ENCODE assay signal across 8 cellular contexts in the genomic region with DNA sequence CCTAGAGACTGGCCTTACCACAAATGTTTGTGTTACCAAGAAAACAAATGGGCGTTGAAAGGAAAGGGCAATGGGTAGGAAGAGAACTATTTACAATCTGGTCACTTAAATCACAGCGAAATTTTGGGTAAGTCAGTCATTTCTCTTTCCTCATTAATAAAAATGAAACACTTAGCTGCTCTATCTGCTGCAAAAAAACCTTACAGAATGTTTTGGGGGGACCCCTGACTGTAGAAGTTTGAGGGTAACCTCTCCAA. TPM values are rescaled to one million over a fixed set of nuclear protein-coding genes. Genes with fewer than 3 reads are reported as not detected.
DNase-seq lines count a peak whose midpoint lies in the region; ATAC-seq and TF ChIP-seq lines count a peak whose summit lies in the region.

No MANE protein-coding gene starts in this region.

- H3K4me3 Mint-ChIP-seq in activated naive CD4-positive, alpha-beta T cell treated with anti-CD3 and anti-CD28 coated beads, Interleukin-2, amount 10 ng/mL, durations not matched to agents 7 days and 5 days = peak overlapping the region; percentile 95

- no peak for TF ChIP-seq EP300 in upper lobe of left lung (IDR thresholded peaks at IDR 0.05)

- in situ Hi-C loops in astrocyte of the cerebellum (cut with HindIII; ENCODE audit: low sequenced_read_pairs) = no loop called here

- DNase-seq in activated naive CD4-positive, alpha-beta T cell treated with anti-CD3 and anti-CD28 coated beads, Interleukin-2, amount 10 ng/mL, durations not matched to agents 7 days and 5 days = no peak
- no peak for DNase-seq in activated naive CD4-positive, alpha-beta T cell treated with Interleukin-2 at 50 U/mL for 16 hours
- DNase-seq in astrocyte of the cerebellum (ENCODE audit: low read depth) = no peak
- DNase-seq in lower lobe of right lung = no peak
- no peak for DNase-seq in upper lobe of left lung
- no peak for DNase-seq in activated gamma-delta T cell (lab: John Stamatoyannopoulos, UW)
- no peak for DNase-seq in head of caudate nucleus

- CTCF ChIA-PET in activated naive CD4-positive, alpha-beta T cell treated with anti-CD3 and anti-CD28 coated beads, Interleukin-2, amount 10 ng/mL, durations not matched to agents 7 days and 5 days (lab: Charles Lee) = interaction anchor here (0.7 to 3.9 kb wide), 2 partner anchors 28 to 30 kb away, joined by 4 to 30 read pairs; no protein-coding TSS in a partner anchor

- no peak for TF ChIP-seq POLR2A in upper lobe of left lung (IDR thresholded peaks at IDR 0.05)

- no peaks in the 10 kb centered on the region for H3K27me3 Mint-ChIP-seq in activated naive CD4-positive, alpha-beta T cell treated with anti-CD3 and anti-CD28 coated beads, Interleukin-2, amount 10 ng/mL, durations not matched to agents 7 days and 5 days

- H3K36me3 ChIP-seq in lower lobe of right lung (no peaks in the 10 kb centered on the region), upper lobe of left lung (no peaks in the 10 kb centered on the region)

- H3K4me1 ChIP-seq in lower lobe of right lung (peaks cover 49% of the 10 kb centered on the region), upper lobe of left lung (peaks cover 44 to 60% (median 51%) of the 10 kb centered on the region in 4 donors)

- TF ChIP-seq CTCF in astrocyte of the cerebellum (IDR thresholded peaks at IDR 0.05; ENCODE audit: low read depth, low read length, missing control alignments) = no peak
- TF ChIP-seq CTCF in lower lobe of right lung (IDR thresholded peaks at IDR 0.05) = no peak
- no peak for TF ChIP-seq CTCF in upper lobe of left lung (IDR thresholded peaks at IDR 0.05)

- intact Hi-C loops in lower lobe of right lung (cut with DNase I) = no loop called here
- intact Hi-C loops in head of caudate nucleus (cut with DNase I) = loop anchor here (2.0 kb wide), 1 partner anchor 37 kb away; no protein-coding TSS in a partner anchor

- peak overlapping the region; percentile 92 for H3K27ac ChIP-seq in lower lobe of right lung
- peak overlapping the region; percentile 87 to 98 (median 94) for H3K27ac ChIP-seq in upper lobe of left lung

- ATAC-seq in lower lobe of right lung = no peak
- ATAC-seq in upper lobe of left lung (ENCODE audit: low FRiP score in 2 of 2) = no peak
- ATAC-seq in GM18873 (IDR thresholded peaks at IDR 0.05; ENCODE audit: low FRiP score, unreplicated experiment) = no peak

- H3K4me1 Mint-ChIP-seq in activated naive CD4-positive, alpha-beta T cell treated with anti-CD3 and anti-CD28 coated beads, Interleukin-2, amount 10 ng/mL, durations not matched to agents 7 days and 5 days = peaks cover 62% of the 10 kb centered on the region

- H3K9me3 ChIP-seq in lower lobe of right lung (no peaks in the 10 kb centered on the region), upper lobe of left lung (no peaks in the 10 kb centered on the region)

- H3K27ac Mint-ChIP-seq in activated naive CD4-positive, alpha-beta T cell treated with anti-CD3 and anti-CD28 coated beads, Interleukin-2, amount 10 ng/mL, durations not matched to agents 7 days and 5 days = peak overlapping the region; percentile 86

- peaks cover 21% of the 10 kb centered on the region for H3K36me3 Mint-ChIP-seq in activated naive CD4-positive, alpha-beta T cell treated with anti-CD3 and anti-CD28 coated beads, Interleukin-2, amount 10 ng/mL, durations not matched to agents 7 days and 5 days

- H3K4me3 ChIP-seq in astrocyte of the cerebellum (ENCODE audit: low read depth, low read length) = peak overlapping the region; percentile 97
- peak overlapping the region; percentile 99 for H3K4me3 ChIP-seq in lower lobe of right lung
- H3K4me3 ChIP-seq in upper lobe of left lung = peak overlapping the region; percentile 73 to 98 (median 97)

- no peaks in the 10 kb centered on the region for H3K9me3 Mint-ChIP-seq in activated naive CD4-positive, alpha-beta T cell treated with anti-CD3 and anti-CD28 coated beads, Interleukin-2, amount 10 ng/mL, durations not matched to agents 7 days and 5 days

- H3K27me3 ChIP-seq in lower lobe of right lung (ENCODE audit: low read depth) = no peaks in the 10 kb centered on the region
- no peaks in the 10 kb centered on the region for H3K27me3 ChIP-seq in upper lobe of left lung

- 0 to 8% methylated on average over 2 of the region's 2 CpGs for WGBS in upper lobe of left lung, 2 donors

RNA-seq across cellular contexts. Expression of a gene that starts 0.7 kb away (rescaled TPM):
- total RNA-seq in lower lobe of right lung (55.8 TPM), upper lobe of left lung (100 to 1,000 TPM in 2 of 6 donors, 10 to 100 TPM in 4; 50.2 to 203 (median 78.3) TPM)

RNA-seq across cellular contexts. Expression of a gene that starts 1.5 kb away (rescaled TPM):
- total RNA-seq in lower lobe of right lung = 29.9 TPM
- total RNA-seq in upper lobe of left lung = 100 to 1,000 TPM in 1 of 6 donors, 10 to 100 TPM in 5; 30.6 to 201 (median 50.6) TPM

RNA-seq across cellular contexts. Expression of a gene that starts 3.9 kb away (rescaled TPM):
- total RNA-seq in lower lobe of right lung (26.1 TPM), upper lobe of left lung (10 to 100 TPM; 28.3 to 66.3 (median 34.3) TPM)

RNA-seq across cellular contexts. Expression of a gene that starts 26.9 kb away (rescaled TPM):
- total RNA-seq in lower lobe of right lung (51.2 TPM), upper lobe of left lung (100 to 1,000 TPM in 1 of 6 donors, 10 to 100 TPM in 5; 41.6 to 101 (median 65.0) TPM)

RNA-seq across cellular contexts. Expression of a gene that starts 38.7 kb away (rescaled TPM):
- 1.7 TPM for total RNA-seq in lower lobe of right lung
- 1 to 10 TPM in 5 of 6 donors, not detected in 1; 1.6 to 4.2 (median 2.3) TPM for total RNA-seq in upper lobe of left lung
